Comparison of ENCODE assay signal across 18 cellular contexts in genomic region chr12:45379261-45379660, GRCh38.
DNase-seq lines count a peak whose midpoint lies in the region; TF ChIP-seq lines count a peak whose summit lies in the region.
"Had no signal": no experiment of that assay in that cellular context is flagged by ENCODE, and none has a peak within 500 bp of the region (broad histone marks: within the 10 kb centered on the region; RNA-seq: fewer than 3 reads in every experiment).

No MANE protein-coding gene starts in this region.

- no peaks in the 10 kb centered on the region for H3K27me3 ChIP-seq in CD4-positive, alpha-beta memory T cell (ENCODE audit: insufficient read depth, low read length)

- no peak for TF ChIP-seq CTCF in progenitor cell of endocrine pancreas (IDR thresholded peaks at IDR 0.05; ENCODE audit: unreplicated experiment)

- H3K27ac ChIP-seq in CD4-positive, alpha-beta memory T cell (ENCODE audit: low read depth, low read length), result no peak overlapping the region
- H3K27ac ChIP-seq: VCaP had no signal

- H3K27me3 Mint-ChIP-seq in progenitor cell of endocrine pancreas, result no peaks in the 10 kb centered on the region
- no peaks in the 10 kb centered on the region for H3K27me3 Mint-ChIP-seq in CD4-positive, alpha-beta memory T cell
- H3K27me3 Mint-ChIP-seq: stimulated activated naive B cell treated with anti-CD40 and anti-IgM and Interleukin-4, amounts not matched to agents 10 μg/mL and 1 μg/mL and 100 μg/mL, for 72 hours; type B pancreatic cell had no signal

- H3K4me1 Mint-ChIP-seq in progenitor cell of endocrine pancreas (ENCODE audit: low read depth), result no peaks in the 10 kb centered on the region
- H3K4me1 Mint-ChIP-seq in CD4-positive, alpha-beta memory T cell, result no peaks in the 10 kb centered on the region
- H3K4me1 Mint-ChIP-seq: stimulated activated naive B cell treated with anti-CD40 and anti-IgM and Interleukin-4, amounts not matched to agents 10 μg/mL and 1 μg/mL and 100 μg/mL, for 72 hours had no signal

- H3K27ac Mint-ChIP-seq in progenitor cell of endocrine pancreas, result no peak overlapping the region
- H3K27ac Mint-ChIP-seq in CD4-positive, alpha-beta memory T cell, result peak overlapping the region in 1 of 7 donors; percentile 68
- H3K27ac Mint-ChIP-seq: activated T-helper 2 cell treated with anti-CD3 and anti-CD28 coated beads, Interferon-gamma antibody, Interleukin-2, Interleukin-4, amounts not matched to agents 10 μg/mL and 5 μg/mL and 100 μg/mL, durations not matched to agents 14 hours and 24 hours and 36 hours; stimulated activated naive B cell treated with anti-CD40 and anti-IgM and Interleukin-4, amounts not matched to agents 10 μg/mL and 1 μg/mL and 100 μg/mL, for 72 hours; type B pancreatic cell had no signal

- H3K4me1 ChIP-seq in CD4-positive, alpha-beta memory T cell (ENCODE audit: insufficient read depth, low read length), result no peaks in the 10 kb centered on the region

- intact Hi-C loops in CD4-positive, alpha-beta memory T cell (cut with micrococcal nuclease), result no loop called here

- peak; percentile 37 for DNase-seq in Daoy (ENCODE audit: low read depth)
- DNase-seq in NCI-H226, result peak; percentile 55
- peak; percentile 82 for DNase-seq in dermis blood vessel endothelial cell
- peak; percentile 65 to 79 for DNase-seq in lung microvascular endothelial cell (ENCODE audit: low read depth in 2 of 2)
- no peak for DNase-seq in progenitor cell of endocrine pancreas (ENCODE audit: low spot score, unreplicated experiment)
- DNase-seq in germinal center (ENCODE audit: low spot score), result no peak
- no peak for DNase-seq in NCI-H524 treated with DMSO at 0.1 percent for 48 hours (lab: John Stamatoyannopoulos, UW)
- no peak for DNase-seq in CD4-positive, alpha-beta memory T cell
- DNase-seq: DMS 273 treated with DMSO at 0.1 percent for 48 hours; effector CD8-positive, alpha-beta T cell; glutamatergic neuron; midbrain; occipital lobe; stimulated activated naive B cell treated with anti-CD40 and anti-IgM and Interleukin-4, amounts not matched to agents 10 μg/mL and 1 μg/mL and 100 μg/mL, for 72 hours had no signal

- POLR2A ChIA-PET in CD4-positive, alpha-beta memory T cell (lab: Charles Lee; ENCODE audit: partially characterized antibody), result no interaction called here

- H3K4me3 ChIP-seq in CD4-positive, alpha-beta memory T cell (ENCODE audit: low read length in 2 of 2), result no peak overlapping the region
- H3K4me3 ChIP-seq: smooth muscle cell had no signal

- CTCF ChIA-PET in CD4-positive, alpha-beta memory T cell (lab: Charles Lee; ENCODE audit: partially characterized antibody), result interaction anchor here (1.0 kb wide), 1 partner anchor 209 kb away, joined by 3 read pairs; no protein-coding TSS in a partner anchor

- H3K36me3 ChIP-seq in CD4-positive, alpha-beta memory T cell (ENCODE audit: insufficient read depth, low read length), result no peaks in the 10 kb centered on the region

- no peaks in the 10 kb centered on the region for H3K9me3 ChIP-seq in CD4-positive, alpha-beta memory T cell (ENCODE audit: control insufficient read depth in 1 of 2, low read length in 2 of 2)

- peaks cover 18% of the 10 kb centered on the region for H3K36me3 Mint-ChIP-seq in progenitor cell of endocrine pancreas (ENCODE audit: insufficient read depth)
- H3K36me3 Mint-ChIP-seq in CD4-positive, alpha-beta memory T cell, result peaks cover 49 to 64% of the 10 kb centered on the region in 2 donors

- H3K9me3 Mint-ChIP-seq in progenitor cell of endocrine pancreas (ENCODE audit: low read depth), result no peaks in the 10 kb centered on the region
- H3K9me3 Mint-ChIP-seq in CD4-positive, alpha-beta memory T cell, result peaks cover 0 to 1% (median 0%) of the 10 kb centered on the region in 8 donors
- H3K9me3 Mint-ChIP-seq: activated T-helper 2 cell treated with anti-CD3 and anti-CD28 coated beads, Interferon-gamma antibody, Interleukin-2, Interleukin-4, amounts not matched to agents 10 μg/mL and 5 μg/mL and 100 μg/mL, durations not matched to agents 14 hours and 24 hours and 36 hours; type B pancreatic cell had no signal

- no peak overlapping the region for H3K4me3 Mint-ChIP-seq in progenitor cell of endocrine pancreas (ENCODE audit: low read depth)
- no peak overlapping the region for H3K4me3 Mint-ChIP-seq in CD4-positive, alpha-beta memory T cell
- H3K4me3 Mint-ChIP-seq: stimulated activated naive B cell treated with anti-CD40 and anti-IgM and Interleukin-4, amounts not matched to agents 10 μg/mL and 1 μg/mL and 100 μg/mL, for 72 hours; type B pancreatic cell had no signal

Comparison
In these comparisons a context has a peak if more than half of its experiments do, and no peak if none do; other contexts are left out.
1. DNase-seq: peak in Daoy (single experiment), NCI-H226 (single experiment), dermis blood vessel endothelial cell (single experiment) and lung microvascular endothelial cell (2 of 2); none in progenitor cell of endocrine pancreas (single experiment), germinal center (single experiment), NCI-H524 treated with DMSO at 0.1 percent for 48 hours (single experiment) and CD4-positive, alpha-beta memory T cell (0 of 5).